In the genomic region with DNA sequence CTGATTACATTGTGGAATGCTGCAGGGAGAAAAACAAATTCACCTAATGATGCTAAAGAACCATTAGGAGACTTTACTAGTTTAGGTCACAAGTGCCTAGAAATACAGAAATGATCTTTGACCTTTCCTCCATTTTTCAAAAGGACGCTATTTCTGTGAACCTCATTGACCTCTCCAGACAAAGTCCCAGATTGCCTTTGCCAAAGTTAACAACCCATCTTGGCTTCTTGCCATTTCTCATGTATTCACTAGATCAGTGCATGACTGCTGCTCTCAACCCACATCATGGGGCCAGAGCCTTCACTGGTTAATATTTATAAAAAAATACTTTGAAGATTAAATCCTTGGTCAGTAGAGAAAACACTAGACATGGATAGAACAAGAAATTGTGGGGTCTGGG, we compare ENCODE assay signal across 28 cellular contexts. TPM values are rescaled to one million over a fixed set of nuclear protein-coding genes. Genes with fewer than 3 reads are reported as not detected.
"Had no signal": no experiment of that assay in that cellular context is flagged by ENCODE, and none has a peak within 500 bp of the region (broad histone marks: within the 10 kb centered on the region; RNA-seq: fewer than 3 reads in every experiment).

No MANE protein-coding gene starts in this region.

- H3K36me3 ChIP-seq: breast epithelium, esophagus squamous epithelium, heart left ventricle, neutrophil, ovary, stomach, suprapubic skin, tibial nerve had no signal

- H3K9me3 Mint-ChIP-seq: activated B cell treated with CpG ODN at 0.5 μM for 24 hours; activated T-cell treated with anti-CD3 and anti-CD28 coated beads, Interleukin-2, amount 50 U/mL, for 4 hours; activated T-helper 2 cell treated with anti-CD3 and anti-CD28 coated beads, Interferon-gamma antibody, Interleukin-2, Interleukin-4, amounts not matched to agents 10 μg/mL and 5 μg/mL and 100 μg/mL, durations not matched to agents 14 hours and 24 hours and 36 hours; central memory CD8-positive, alpha-beta T cell; natural killer cell treated with Interleukin-12 subunit alpha and Interleukin-12 subunit beta and Interleukin-15 and Interleukin-18, amount 100 ng/mL, for 72 hours had no signal

- ATAC-seq: activated T-cell treated with anti-CD3 and anti-CD28 coated beads, Interleukin-2, amount 50 U/mL, for 4 hours; natural killer cell treated with Interleukin-12 subunit alpha and Interleukin-12 subunit beta and Interleukin-15 and Interleukin-18, amount 100 ng/mL, for 72 hours; psoas muscle; stimulated activated effector memory CD8-positive, alpha-beta T cell treated with anti-CD3 and anti-CD28 coated beads, Interleukin-12 subunit alpha, Interleukin-12 subunit beta, amount 100 ng/mL, for 72 hours had no signal

- H3K4me1 ChIP-seq: breast epithelium, esophagus squamous epithelium, psoas muscle, suprapubic skin, tibial nerve had no signal

- H3K27ac ChIP-seq: breast epithelium, esophagus squamous epithelium, heart left ventricle, neutrophil, ovary, psoas muscle, stomach, suprapubic skin, tibial nerve had no signal

- H3K36me3 Mint-ChIP-seq: activated naive CD8-positive, alpha-beta T cell treated with anti-CD3 and anti-CD28 coated beads for 36 hours; natural killer cell treated with Interleukin-12 subunit alpha and Interleukin-12 subunit beta and Interleukin-15 and Interleukin-18, amount 100 ng/mL, for 72 hours; stimulated activated effector memory CD8-positive, alpha-beta T cell treated with anti-CD3 and anti-CD28 coated beads, Interleukin-12 subunit alpha, Interleukin-12 subunit beta, amount 100 ng/mL, for 72 hours had no signal

- H3K4me3 ChIP-seq: breast epithelium, esophagus squamous epithelium, heart left ventricle, ovary, psoas muscle, stomach, suprapubic skin, tibial nerve had no signal

- H3K27me3 Mint-ChIP-seq: activated B cell treated with CpG ODN at 0.5 μM for 24 hours; activated naive CD8-positive, alpha-beta T cell treated with anti-CD3 and anti-CD28 coated beads for 36 hours; central memory CD8-positive, alpha-beta T cell had no signal

- H3K4me1 Mint-ChIP-seq: activated B cell treated with CpG ODN at 0.5 μM for 24 hours; activated naive CD8-positive, alpha-beta T cell treated with anti-CD3 and anti-CD28 coated beads for 36 hours; central memory CD8-positive, alpha-beta T cell; stimulated activated effector memory CD8-positive, alpha-beta T cell treated with anti-CD3 and anti-CD28 coated beads, Interleukin-12 subunit alpha, Interleukin-12 subunit beta, amount 100 ng/mL, for 72 hours had no signal

- H3K9me3 ChIP-seq: esophagus squamous epithelium, neutrophil, ovary, psoas muscle, suprapubic skin had no signal

- DNase-seq: activated B cell treated with CpG ODN at 0.5 μM for 24 hours; activated CD4-positive, alpha-beta T cell treated with anti-CD3 and anti-CD28 coated beads for 4 hours; activated CD4-positive, alpha-beta T cell treated with anti-CD3 and anti-CD28 coated beads, Interleukin-2, amount 50 U/mL, for 48 hours; activated CD8-positive, alpha-beta memory T cell treated with anti-CD3 and anti-CD28 coated beads, Interleukin-2, amount 50 U/mL, for 48 hours; activated naive CD4-positive, alpha-beta T cell treated with Interleukin-2 at 50 U/mL for 16 hours; activated naive CD8-positive, alpha-beta T cell treated with anti-CD3 and anti-CD28 coated beads for 36 hours; activated T-cell treated with anti-CD3 and anti-CD28 coated beads, Interleukin-2, amount 50 U/mL, for 4 hours; esophagus squamous epithelium; heart left ventricle; islet precursor cell; midbrain; ovary; psoas muscle; right cardiac atrium; small intestine; stimulated activated CD4-positive, alpha-beta T cell treated with anti-CD3 and anti-CD28 coated beads, Interleukin-2, amount 100 ng/mL, for 24 hours; stomach; T1000 had no signal

- H3K4me3 Mint-ChIP-seq: activated B cell treated with CpG ODN at 0.5 μM for 24 hours; activated naive CD8-positive, alpha-beta T cell treated with anti-CD3 and anti-CD28 coated beads for 36 hours; activated T-cell treated with anti-CD3 and anti-CD28 coated beads, Interleukin-2, amount 50 U/mL, for 4 hours; central memory CD8-positive, alpha-beta T cell; natural killer cell treated with Interleukin-12 subunit alpha and Interleukin-12 subunit beta and Interleukin-15 and Interleukin-18, amount 100 ng/mL, for 72 hours; stimulated activated effector memory CD8-positive, alpha-beta T cell treated with anti-CD3 and anti-CD28 coated beads, Interleukin-12 subunit alpha, Interleukin-12 subunit beta, amount 100 ng/mL, for 72 hours; T-helper 1 cell treated with Interleukin-12 subunit alpha and Interleukin-12 subunit beta and Interleukin-4 antibody, amounts not matched to agents 30 μg/mL and 1 μg/mL, for 36 hours had no signal

- H3K27me3 ChIP-seq: esophagus squamous epithelium, heart left ventricle, neutrophil, ovary, stomach, suprapubic skin had no signal

- H3K27ac Mint-ChIP-seq: activated B cell treated with CpG ODN at 0.5 μM for 24 hours; activated naive CD8-positive, alpha-beta T cell treated with anti-CD3 and anti-CD28 coated beads for 36 hours; activated T-helper 2 cell treated with anti-CD3 and anti-CD28 coated beads, Interferon-gamma antibody, Interleukin-2, Interleukin-4, amounts not matched to agents 10 μg/mL and 5 μg/mL and 100 μg/mL, durations not matched to agents 14 hours and 24 hours and 36 hours; natural killer cell treated with Interleukin-12 subunit alpha and Interleukin-12 subunit beta and Interleukin-15 and Interleukin-18, amount 100 ng/mL, for 72 hours; stimulated activated effector memory CD8-positive, alpha-beta T cell treated with anti-CD3 and anti-CD28 coated beads, Interleukin-12 subunit alpha, Interleukin-12 subunit beta, amount 100 ng/mL, for 72 hours; T-helper 1 cell treated with Interleukin-12 subunit alpha and Interleukin-12 subunit beta and Interleukin-4 antibody, amounts not matched to agents 30 μg/mL and 1 μg/mL, for 36 hours had no signal

RNA-seq across cellular contexts. Expression of a gene that starts 19.9 kb away (rescaled TPM):
- total RNA-seq: activated B cell treated with CpG ODN at 0.5 μM for 24 hours; activated CD8-positive, alpha-beta memory T cell treated with anti-CD3 and anti-CD28 coated beads for 36 hours; activated naive CD8-positive, alpha-beta T cell treated with anti-CD3 and anti-CD28 coated beads for 36 hours; natural killer cell treated with Interleukin-12 subunit alpha and Interleukin-12 subunit beta and Interleukin-15 and Interleukin-18, amount 100 ng/mL, for 72 hours had no signal
